ENCODE assay signal across 7 cellular contexts in genomic region chr12:124680863-124681778, GRCh38.
DNase-seq lines count a peak whose midpoint lies in the region; ATAC-seq and TF ChIP-seq lines count a peak whose summit lies in the region.

No MANE protein-coding gene starts in this region.

- no peaks in the 10 kb centered on the region for H3K36me3 Mint-ChIP-seq in activated naive CD8-positive, alpha-beta T cell treated with anti-CD3 and anti-CD28 coated beads, Interleukin-2, amount 50 U/mL, for 24 hours (ENCODE audit: low read depth)
- peaks cover 4% of the 10 kb centered on the region for H3K36me3 Mint-ChIP-seq in stimulated activated effector memory CD8-positive, alpha-beta T cell treated with anti-CD3 and anti-CD28 coated beads, Interleukin-12 subunit alpha, Interleukin-12 subunit beta, amount 100 ng/mL, for 72 hours

- no peak for TF ChIP-seq POLR2A in spleen (IDR thresholded peaks at IDR 0.05)

- TF ChIP-seq CTCF in GM12873 (IDR thresholded peaks at IDR 0.05; ENCODE audit: insufficient read depth, low read depth, low read length, missing control alignments) (peak; percentile 52), spleen (IDR thresholded peaks at IDR 0.05 in 8 of 11, conservative IDR thresholded peaks at IDR 0.05 in 3 of 11) (peak in 5 of 11 experiments; percentile 23 to 56 (median 37))

- no peak overlapping the region for H3K4me3 ChIP-seq in spleen

- H3K4me1 Mint-ChIP-seq in activated naive CD8-positive, alpha-beta T cell treated with anti-CD3 and anti-CD28 coated beads, Interleukin-2, amount 50 U/mL, for 24 hours = peaks cover 43% of the 10 kb centered on the region
- H3K4me1 Mint-ChIP-seq in stimulated activated effector memory CD8-positive, alpha-beta T cell treated with anti-CD3 and anti-CD28 coated beads, Interleukin-12 subunit alpha, Interleukin-12 subunit beta, amount 100 ng/mL, for 72 hours = peaks cover 55% of the 10 kb centered on the region

- H3K9me3 ChIP-seq in spleen = no peaks in the 10 kb centered on the region

- H3K27ac Mint-ChIP-seq in activated naive CD8-positive, alpha-beta T cell treated with anti-CD3 and anti-CD28 coated beads, Interleukin-2, amount 50 U/mL, for 24 hours = no peak overlapping the region
- peak overlapping the region; percentile 71 for H3K27ac Mint-ChIP-seq in stimulated activated effector memory CD8-positive, alpha-beta T cell treated with anti-CD3 and anti-CD28 coated beads, Interleukin-12 subunit alpha, Interleukin-12 subunit beta, amount 100 ng/mL, for 72 hours

- intact Hi-C loops in spleen (cut with DNase I; ENCODE audit: low total_unique reads) = no loop called here

- no peaks in the 10 kb centered on the region for H3K9me3 Mint-ChIP-seq in activated naive CD8-positive, alpha-beta T cell treated with anti-CD3 and anti-CD28 coated beads, Interleukin-2, amount 50 U/mL, for 24 hours
- H3K9me3 Mint-ChIP-seq in stimulated activated effector memory CD8-positive, alpha-beta T cell treated with anti-CD3 and anti-CD28 coated beads, Interleukin-12 subunit alpha, Interleukin-12 subunit beta, amount 100 ng/mL, for 72 hours = no peaks in the 10 kb centered on the region

- peaks cover 13 to 89% (median 42%) of the 10 kb centered on the region in 6 donors for H3K4me1 ChIP-seq in spleen

- ATAC-seq in activated naive CD8-positive, alpha-beta T cell treated with anti-CD3 and anti-CD28 coated beads, Interleukin-2, amount 50 U/mL, for 24 hours = peak; percentile 85
- ATAC-seq in stimulated activated effector memory CD8-positive, alpha-beta T cell treated with anti-CD3 and anti-CD28 coated beads, Interleukin-12 subunit alpha, Interleukin-12 subunit beta, amount 100 ng/mL, for 72 hours = peak; percentile 98

- WGBS in spleen, 5 donors = 52 to 67% (median 63%) methylated on average over 21 of the region's 21 CpGs

- no peaks in the 10 kb centered on the region for H3K27me3 ChIP-seq in spleen (replicated peaks in 1 of 7)

- peak overlapping the region in 1 of 8 donors; percentile 59 for H3K27ac ChIP-seq in spleen

- H3K27me3 Mint-ChIP-seq in activated naive CD8-positive, alpha-beta T cell treated with anti-CD3 and anti-CD28 coated beads, Interleukin-2, amount 50 U/mL, for 24 hours = peaks cover 7% of the 10 kb centered on the region

- peak; percentile 43 for DNase-seq in KG1 (lab: John Stamatoyannopoulos, UW)
- DNase-seq in activated naive CD8-positive, alpha-beta T cell treated with anti-CD3 and anti-CD28 coated beads, Interleukin-2, amount 50 U/mL, for 24 hours = peak; percentile 37
- peak; percentile 84 for DNase-seq in iPS-NIHi7 (ENCODE audit: extremely low spot score)
- peak; percentile 27 to 56 for DNase-seq in stimulated activated effector memory CD8-positive, alpha-beta T cell treated with anti-CD3 and anti-CD28 coated beads, Interleukin-12 subunit alpha, Interleukin-12 subunit beta, amount 100 ng/mL, for 72 hours (ENCODE audit: low spot score in 2 of 2)
- DNase-seq in spleen = no peak
- no peak for DNase-seq in superior temporal gyrus (ENCODE audit: extremely low spot score)

- no peaks in the 10 kb centered on the region for H3K36me3 ChIP-seq in spleen

- no peak overlapping the region for H3K4me3 Mint-ChIP-seq in activated naive CD8-positive, alpha-beta T cell treated with anti-CD3 and anti-CD28 coated beads, Interleukin-2, amount 50 U/mL, for 24 hours
- H3K4me3 Mint-ChIP-seq in stimulated activated effector memory CD8-positive, alpha-beta T cell treated with anti-CD3 and anti-CD28 coated beads, Interleukin-12 subunit alpha, Interleukin-12 subunit beta, amount 100 ng/mL, for 72 hours = peak overlapping the region; percentile 40

Comparison
In these comparisons a context has a peak if more than half of its experiments do, and no peak if none do; other contexts are left out.
1. DNase-seq: peak in KG1 (single experiment), activated naive CD8-positive, alpha-beta T cell treated with anti-CD3 and anti-CD28 coated beads, Interleukin-2, amount 50 U/mL, for 24 hours (single experiment), iPS-NIHi7 (single experiment) and stimulated activated effector memory CD8-positive, alpha-beta T cell treated with anti-CD3 and anti-CD28 coated beads, Interleukin-12 subunit alpha, Interleukin-12 subunit beta, amount 100 ng/mL, for 72 hours (2 of 2); none in spleen (single experiment) and superior temporal gyrus (single experiment).